ENCODE assay signal across 19 cellular contexts in genomic region chr17:44965491-44966234, GRCh38. TPM values are rescaled to one million over a fixed set of nuclear protein-coding genes. Genes with fewer than 3 reads are reported as not detected.
DNase-seq lines count a peak whose midpoint lies in the region; ATAC-seq and TF ChIP-seq lines count a peak whose summit lies in the region.
"Had no signal": no experiment of that assay in that cellular context is flagged by ENCODE, and none has a peak within 500 bp of the region (broad histone marks: within the 10 kb centered on the region; RNA-seq: fewer than 3 reads in every experiment).

No MANE protein-coding gene starts in this region.

- no peak overlapping the region for H3K4me3 ChIP-seq in CD4-positive, alpha-beta memory T cell (ENCODE audit: low read length in 2 of 2)
- no peak overlapping the region for H3K4me3 ChIP-seq in Karpas-422 (ENCODE audit: low read length)
- H3K4me3 ChIP-seq in WERI-Rb-1 (ENCODE audit: low read depth, low read length), result no peak overlapping the region
- H3K4me3 ChIP-seq: gastrocnemius medialis, lung had no signal

- no peak for DNase-seq in CD4-positive, alpha-beta memory T cell
- DNase-seq in Karpas-422, result peak; percentile 79
- DNase-seq in WERI-Rb-1, result no peak
- peak in 1 of 10 donors; percentile 22 for DNase-seq in naive thymus-derived CD8-positive, alpha-beta T cell
- DNase-seq in NCI-H2196 (lab: John Stamatoyannopoulos, UW; ENCODE audit: unreplicated experiment), result no peak
- no peak for DNase-seq in activated CD8-positive, alpha-beta memory T cell treated with anti-CD3 and anti-CD28 coated beads, Interleukin-2, amount 10 ng/mL, durations not matched to agents 7 days and 5 days
- DNase-seq in NCI-H2227 treated with DMSO at 0.1 percent for 48 hours (lab: John Stamatoyannopoulos, UW), result no peak
- DNase-seq: activated T-cell treated with anti-CD3 and anti-CD28 coated beads for 4 hours; DMS79 treated with DMSO at 0.1 percent for 48 hours; gastrocnemius medialis; KG1; NCI-H1694; NCI-H510A treated with DMSO at 0.1 percent for 48 hours; stimulated activated naive CD4-positive, alpha-beta T cell treated with Interleukin-2 at 50 U/mL for 16 hours had no signal

- no peaks in the 10 kb centered on the region for H3K9me2 ChIP-seq in Karpas-422 (replicated peaks; ENCODE audit: insufficient read depth, low read length)

- POLR2A ChIA-PET in CD4-positive, alpha-beta memory T cell (lab: Charles Lee; ENCODE audit: partially characterized antibody), result no interaction called here
- POLR2A ChIA-PET in naive thymus-derived CD8-positive, alpha-beta T cell (lab: Charles Lee), result no interaction called here

- peaks cover 0 to 5% of the 10 kb centered on the region in 2 donors for H3K36me3 Mint-ChIP-seq in CD4-positive, alpha-beta memory T cell
- peaks cover 0 to 6% (median 6%) of the 10 kb centered on the region in 3 donors for H3K36me3 Mint-ChIP-seq in naive thymus-derived CD8-positive, alpha-beta T cell
- H3K36me3 Mint-ChIP-seq in activated CD8-positive, alpha-beta memory T cell treated with anti-CD3 and anti-CD28 coated beads, Interleukin-2, amount 10 ng/mL, durations not matched to agents 7 days and 5 days, result no peaks in the 10 kb centered on the region
- H3K36me3 Mint-ChIP-seq: activated naive CD4-positive, alpha-beta T cell treated with anti-CD3 and anti-CD28 coated beads, Interleukin-2, amount 50 U/mL, for 72 hours had no signal

- no peak overlapping the region for H3K9ac ChIP-seq in Karpas-422 (ENCODE audit: low read length)

- H2AFZ ChIP-seq in Karpas-422 (ENCODE audit: low read length), result no peak overlapping the region

- no peak for ATAC-seq in naive thymus-derived CD8-positive, alpha-beta T cell
- ATAC-seq in activated CD8-positive, alpha-beta memory T cell treated with anti-CD3 and anti-CD28 coated beads, Interleukin-2, amount 10 ng/mL, durations not matched to agents 7 days and 5 days, result no peak
- no peak for ATAC-seq in HG02678 (IDR thresholded peaks at IDR 0.05; ENCODE audit: unreplicated experiment)
- ATAC-seq: activated naive CD4-positive, alpha-beta T cell treated with anti-CD3 and anti-CD28 coated beads, Interleukin-2, amount 50 U/mL, for 72 hours; gastrocnemius medialis; Panc1 had no signal

- H3K36me3 ChIP-seq in CD4-positive, alpha-beta memory T cell (ENCODE audit: insufficient read depth, low read length), result no peaks in the 10 kb centered on the region
- H3K36me3 ChIP-seq in Karpas-422 (ENCODE audit: insufficient read depth, low read length) (no peaks in the 10 kb centered on the region), WERI-Rb-1 (no peaks in the 10 kb centered on the region)
- H3K36me3 ChIP-seq: gastrocnemius medialis had no signal

- peak overlapping the region in 5 of 8 donors; percentile 18 to 64 (median 53) for H3K4me3 Mint-ChIP-seq in CD4-positive, alpha-beta memory T cell
- peak overlapping the region in 8 of 10 donors; percentile 23 to 74 (median 50) for H3K4me3 Mint-ChIP-seq in naive thymus-derived CD8-positive, alpha-beta T cell
- no peak overlapping the region for H3K4me3 Mint-ChIP-seq in activated CD8-positive, alpha-beta memory T cell treated with anti-CD3 and anti-CD28 coated beads, Interleukin-2, amount 10 ng/mL, durations not matched to agents 7 days and 5 days

- no peaks in the 10 kb centered on the region for H3K79me2 ChIP-seq in Karpas-422 (ENCODE audit: low read length)

- H3K27me3 Mint-ChIP-seq in CD4-positive, alpha-beta memory T cell, result peaks cover 28 to 52% of the 10 kb centered on the region in 2 donors
- peaks cover 31 to 72% (median 55%) of the 10 kb centered on the region in 5 donors for H3K27me3 Mint-ChIP-seq in naive thymus-derived CD8-positive, alpha-beta T cell
- H3K27me3 Mint-ChIP-seq in activated CD8-positive, alpha-beta memory T cell treated with anti-CD3 and anti-CD28 coated beads, Interleukin-2, amount 10 ng/mL, durations not matched to agents 7 days and 5 days, result peaks cover 72% of the 10 kb centered on the region

- CTCF ChIA-PET in CD4-positive, alpha-beta memory T cell (lab: Charles Lee; ENCODE audit: partially characterized antibody), result no interaction called here
- CTCF ChIA-PET in activated CD8-positive, alpha-beta memory T cell treated with anti-CD3 and anti-CD28 coated beads, Interleukin-2, amount 10 ng/mL, durations not matched to agents 7 days and 5 days (lab: Charles Lee), result no interaction called here

- peaks cover 12 to 44% (median 22%) of the 10 kb centered on the region in 4 donors for H3K4me1 Mint-ChIP-seq in CD4-positive, alpha-beta memory T cell
- H3K4me1 Mint-ChIP-seq in naive thymus-derived CD8-positive, alpha-beta T cell, result peaks cover 18 to 32% (median 31%) of the 10 kb centered on the region in 4 donors
- peaks cover 14% of the 10 kb centered on the region for H3K4me1 Mint-ChIP-seq in activated CD8-positive, alpha-beta memory T cell treated with anti-CD3 and anti-CD28 coated beads, Interleukin-2, amount 10 ng/mL, durations not matched to agents 7 days and 5 days

- peaks cover 37% of the 10 kb centered on the region for H3K27me3 ChIP-seq in CD4-positive, alpha-beta memory T cell (ENCODE audit: insufficient read depth, low read length)
- no peaks in the 10 kb centered on the region for H3K27me3 ChIP-seq in Karpas-422 (ENCODE audit: low read length)
- H3K27me3 ChIP-seq in WERI-Rb-1 (ENCODE audit: insufficient read depth, low read depth, severe bottlenecking), result no peaks in the 10 kb centered on the region

- H3K4me2 ChIP-seq in Karpas-422 (ENCODE audit: low read depth, low read length, poor library complexity, severe bottlenecking), result no peak overlapping the region

- 0 out of 2 replicates have a peak, but pooled peaks have one; percentile 15 for TF ChIP-seq CTCF in WERI-Rb-1 (IDR thresholded peaks at IDR 0.05; ENCODE audit: low read depth, low read length)

- peaks cover 0 to 3% (median 0%) of the 10 kb centered on the region in 8 donors for H3K9me3 Mint-ChIP-seq in CD4-positive, alpha-beta memory T cell
- H3K9me3 Mint-ChIP-seq in naive thymus-derived CD8-positive, alpha-beta T cell, result peaks cover 0 to 3% (median 0%) of the 10 kb centered on the region in 9 donors
- no peaks in the 10 kb centered on the region for H3K9me3 Mint-ChIP-seq in activated CD8-positive, alpha-beta memory T cell treated with anti-CD3 and anti-CD28 coated beads, Interleukin-2, amount 10 ng/mL, durations not matched to agents 7 days and 5 days (ENCODE audit: low read depth)
- H3K9me3 Mint-ChIP-seq: activated naive CD4-positive, alpha-beta T cell treated with anti-CD3 and anti-CD28 coated beads, Interleukin-2, amount 50 U/mL, for 72 hours had no signal

- H3K27ac Mint-ChIP-seq in CD4-positive, alpha-beta memory T cell, result peak overlapping the region in 2 of 7 donors; percentile 49 to 63
- peak overlapping the region in 1 of 10 donors; percentile 82 for H3K27ac Mint-ChIP-seq in naive thymus-derived CD8-positive, alpha-beta T cell
- H3K27ac Mint-ChIP-seq in activated CD8-positive, alpha-beta memory T cell treated with anti-CD3 and anti-CD28 coated beads, Interleukin-2, amount 10 ng/mL, durations not matched to agents 7 days and 5 days, result no peak overlapping the region
- H3K27ac Mint-ChIP-seq: activated naive CD4-positive, alpha-beta T cell treated with anti-CD3 and anti-CD28 coated beads, Interleukin-2, amount 50 U/mL, for 72 hours had no signal

- no peaks in the 10 kb centered on the region for H3K9me3 ChIP-seq in CD4-positive, alpha-beta memory T cell (ENCODE audit: control insufficient read depth in 1 of 2, low read length in 2 of 2)
- H3K9me3 ChIP-seq in Karpas-422 (ENCODE audit: low read length), result no peaks in the 10 kb centered on the region
- peaks cover 2% of the 10 kb centered on the region for H3K9me3 ChIP-seq in WERI-Rb-1 (ENCODE audit: severe bottlenecking)
- H3K9me3 ChIP-seq: gastrocnemius medialis had no signal

- intact Hi-C loops in CD4-positive, alpha-beta memory T cell (cut with micrococcal nuclease), result loop anchor here (5.0 to 10.0 kb wide), 2 partner anchors 188 to 841 kb away; partner anchors contain the start of gene HDAC5

- no peak overlapping the region for H3K27ac ChIP-seq in CD4-positive, alpha-beta memory T cell (ENCODE audit: low read depth, low read length)
- H3K27ac ChIP-seq in Karpas-422 (ENCODE audit: low read length) (no peak overlapping the region), WERI-Rb-1 (no peak overlapping the region)
- H3K27ac ChIP-seq: gastrocnemius medialis had no signal

- H3K4me1 ChIP-seq in CD4-positive, alpha-beta memory T cell (ENCODE audit: insufficient read depth, low read length), result peaks cover 28% of the 10 kb centered on the region
- H3K4me1 ChIP-seq in Karpas-422 (ENCODE audit: low read length), result peaks cover 28% of the 10 kb centered on the region

- H4K20me1 ChIP-seq in Karpas-422 (ENCODE audit: insufficient read depth, low read depth, low read length), result no peaks in the 10 kb centered on the region

RNA-seq across cellular contexts. Expression of gene C1QL1, which starts 2.4 kb away (rescaled TPM):
- total RNA-seq in CD4-positive, alpha-beta memory T cell, result not detected
- polyA plus RNA-seq in CD4-positive, alpha-beta memory T cell, result not detected
- total RNA-seq in Karpas-422 (2014; rRNA removed; shearing (Covaris generic); ENCODE audit: low replicate concordance), result not detected in 2 replicates
- total RNA-seq in naive thymus-derived CD8-positive, alpha-beta T cell, result not detected
- polyA plus RNA-seq in naive thymus-derived CD8-positive, alpha-beta T cell, result not detected
- total RNA-seq in activated CD8-positive, alpha-beta memory T cell treated with anti-CD3 and anti-CD28 coated beads, Interleukin-2, amount 10 ng/mL, durations not matched to agents 7 days and 5 days, result under 1 TPM; 0.33 to 0.38 TPM
- total RNA-seq: gastrocnemius medialis had no signal

RNA-seq across cellular contexts. Expression of gene KIF18B, which starts 18.1 kb away (rescaled TPM):
- not detected for total RNA-seq in CD4-positive, alpha-beta memory T cell
- polyA plus RNA-seq in CD4-positive, alpha-beta memory T cell, result not detected
- 8.5 and 11.8 TPM in 2 replicates for total RNA-seq in Karpas-422 (2014; rRNA removed; shearing (Covaris generic); ENCODE audit: low replicate concordance)
- total RNA-seq in naive thymus-derived CD8-positive, alpha-beta T cell, result not detected
- not detected for polyA plus RNA-seq in naive thymus-derived CD8-positive, alpha-beta T cell
- 100 to 1,000 TPM in 1 of 2 experiments, 10 to 100 TPM in 1; 86.7 to 117 TPM for total RNA-seq in activated CD8-positive, alpha-beta memory T cell treated with anti-CD3 and anti-CD28 coated beads, Interleukin-2, amount 10 ng/mL, durations not matched to agents 7 days and 5 days

RNA-seq across cellular contexts. Expression of gene GFAP, which starts 50.4 kb away (rescaled TPM):
- not detected for total RNA-seq in CD4-positive, alpha-beta memory T cell
- under 1 TPM in 1 of 2 donors, not detected in 1; 0.16 TPM for polyA plus RNA-seq in CD4-positive, alpha-beta memory T cell
- total RNA-seq in Karpas-422 (2014; rRNA removed; shearing (Covaris generic); ENCODE audit: low replicate concordance), result not detected in 2 replicates
- total RNA-seq in naive thymus-derived CD8-positive, alpha-beta T cell, result not detected
- polyA plus RNA-seq in naive thymus-derived CD8-positive, alpha-beta T cell, result under 1 TPM in 2 of 3 donors, not detected in 1; 0.06 to 0.24 TPM
- total RNA-seq in activated CD8-positive, alpha-beta memory T cell treated with anti-CD3 and anti-CD28 coated beads, Interleukin-2, amount 10 ng/mL, durations not matched to agents 7 days and 5 days, result not detected
- total RNA-seq: activated naive CD4-positive, alpha-beta T cell treated with anti-CD3 and anti-CD28 coated beads, Interleukin-2, amount 50 U/mL, for 72 hours; gastrocnemius medialis; T-helper 1 cell treated with Interleukin-12 subunit alpha and Interleukin-12 subunit beta and Interleukin-4 antibody, amounts not matched to agents 30 ng/mL and 1 ng/mL, for 36 hours had no signal
